19 cellular contexts compared by ENCODE assay signal in the genomic region with DNA sequence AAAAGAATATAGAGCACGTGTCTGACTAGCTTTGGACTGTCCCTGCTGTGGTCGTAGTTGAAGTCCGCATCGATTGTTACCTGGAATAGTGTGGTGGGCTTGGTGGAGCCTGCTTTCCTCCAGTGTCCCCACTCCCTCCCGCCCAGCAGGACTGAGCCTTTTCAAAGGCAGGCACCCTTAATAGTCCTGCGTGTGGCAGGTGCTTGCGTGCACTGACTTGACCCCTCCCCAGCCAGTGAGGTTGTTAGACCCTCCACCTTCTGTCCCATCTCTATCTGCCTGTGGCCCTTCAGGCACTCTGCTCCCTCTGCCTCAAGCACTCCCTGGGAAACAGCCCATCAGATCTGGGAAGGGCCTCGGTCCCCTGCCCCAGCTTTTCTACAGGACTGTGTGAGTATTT.
"Had no signal": no experiment of that assay in that cellular context is flagged by ENCODE, and none has a peak within 500 bp of the region (broad histone marks: within the 10 kb centered on the region; RNA-seq: fewer than 3 reads in every experiment).

No MANE protein-coding gene starts in this region.

- H3K4me1 Mint-ChIP-seq: activated CD4-positive, alpha-beta T cell treated with anti-CD3 and anti-CD28 coated beads for 36 hours; immature natural killer cell had no signal

- ATAC-seq: activated CD4-positive, alpha-beta T cell treated with anti-CD3 and anti-CD28 coated beads for 36 hours; activated CD8-positive, alpha-beta T cell treated with anti-CD3 and anti-CD28 coated beads, Interleukin-2, amount 10 ng/mL, durations not matched to agents 7 days and 5 days; activated naive CD4-positive, alpha-beta T cell treated with anti-CD3 and anti-CD28 coated beads, Interleukin-2, amount 50 U/mL, for 72 hours; heart right ventricle; left ventricle myocardium superior had no signal

- H3K27me3 Mint-ChIP-seq: activated CD4-positive, alpha-beta T cell treated with anti-CD3 and anti-CD28 coated beads for 36 hours had no signal

- H3K9me3 ChIP-seq: adrenal gland, breast epithelium, heart right ventricle, tibial nerve had no signal

- H3K4me1 ChIP-seq: adrenal gland, breast epithelium had no signal

- H3K36me3 ChIP-seq: adrenal gland had no signal

- H3K27ac Mint-ChIP-seq: activated CD4-positive, alpha-beta T cell treated with anti-CD3 and anti-CD28 coated beads for 36 hours; activated CD8-positive, alpha-beta T cell treated with anti-CD3 and anti-CD28 coated beads, Interleukin-2, amount 10 ng/mL, durations not matched to agents 7 days and 5 days; immature natural killer cell; T-helper 2 cell treated with Interferon-gamma antibody and Interleukin-4, amounts not matched to agents 5 μg/mL and 100 μg/mL, for 36 hours had no signal

- H3K27me3 ChIP-seq: adrenal gland, breast epithelium, heart right ventricle, tibial nerve had no signal

- H3K9me3 Mint-ChIP-seq: activated naive CD4-positive, alpha-beta T cell treated with anti-CD3 and anti-CD28 coated beads, Interleukin-2, amount 50 U/mL, for 72 hours; immature natural killer cell; T-helper 2 cell treated with Interferon-gamma antibody and Interleukin-4, amounts not matched to agents 5 μg/mL and 100 μg/mL, for 36 hours had no signal

- DNase-seq: activated CD4-positive, alpha-beta T cell treated with anti-CD3 and anti-CD28 coated beads for 36 hours; activated CD8-positive, alpha-beta T cell treated with anti-CD3 and anti-CD28 coated beads, Interleukin-2, amount 10 ng/mL, durations not matched to agents 7 days and 5 days; activated gamma-delta T cell treated with Interleukin-2 at 50 U/mL for 16 hours; cortex of kidney; heart right ventricle; immature natural killer cell; kidney glomerular epithelial cell; left ventricle myocardium superior; occipital lobe; retina; stimulated activated CD4-positive, alpha-beta T cell treated with anti-CD3 and anti-CD28 coated beads, Interleukin-12 subunit alpha, Interleukin-12 subunit beta, amount 100 ng/mL, for 4 hours; stimulated activated CD4-positive, alpha-beta T cell treated with anti-CD3 and anti-CD28 coated beads, Interleukin-2, amount 100 ng/mL, for 24 hours; stimulated activated naive CD4-positive, alpha-beta T cell treated with Interleukin-2 at 50 U/mL for 16 hours; substantia nigra had no signal

- H3K36me3 Mint-ChIP-seq: activated naive CD4-positive, alpha-beta T cell treated with anti-CD3 and anti-CD28 coated beads, Interleukin-2, amount 50 U/mL, for 72 hours had no signal

- H3K27ac ChIP-seq: adrenal gland, breast epithelium, heart right ventricle, tibial nerve had no signal

- H3K4me3 ChIP-seq: adrenal gland, breast epithelium, heart right ventricle, tibial nerve had no signal

- H3K4me3 Mint-ChIP-seq: activated CD4-positive, alpha-beta T cell treated with anti-CD3 and anti-CD28 coated beads for 36 hours; activated CD8-positive, alpha-beta T cell treated with anti-CD3 and anti-CD28 coated beads, Interleukin-2, amount 10 ng/mL, durations not matched to agents 7 days and 5 days; immature natural killer cell; T-helper 2 cell treated with Interferon-gamma antibody and Interleukin-4, amounts not matched to agents 5 μg/mL and 100 μg/mL, for 36 hours had no signal
